Comparison of ENCODE assay signal across 23 cellular contexts in the genomic region with DNA sequence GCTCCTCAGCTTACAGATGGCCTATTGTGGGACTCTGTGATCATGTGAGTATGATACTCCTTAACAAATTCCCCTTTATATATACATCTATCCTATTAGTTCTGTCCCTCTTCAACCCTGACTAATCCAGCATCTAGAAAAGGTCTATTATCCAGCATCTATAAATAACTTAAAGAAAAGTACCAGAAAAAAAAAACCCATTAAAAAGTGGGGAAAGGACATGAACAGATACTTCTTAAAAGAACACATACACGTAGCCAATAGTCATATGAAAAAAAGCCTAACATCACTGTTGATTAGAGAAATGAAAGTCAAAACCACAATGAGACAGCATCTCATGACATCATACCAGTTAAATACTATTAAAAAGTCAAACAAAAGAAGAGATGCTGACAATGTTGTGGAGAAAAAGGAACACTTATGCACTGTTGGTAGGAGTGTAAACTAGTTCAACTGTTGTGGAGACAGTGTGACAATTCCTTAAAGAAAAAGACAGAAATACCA.
DNase-seq lines count a peak whose midpoint lies in the region; ATAC-seq, FAIRE-seq and TF ChIP-seq lines count a peak whose summit lies in the region.
"Had no signal": no experiment of that assay in that cellular context is flagged by ENCODE, and none has a peak within 500 bp of the region (broad histone marks: within the 10 kb centered on the region; RNA-seq: fewer than 3 reads in every experiment).

No MANE protein-coding gene starts in this region.

- intact Hi-C loops in GM12878 (cut with micrococcal nuclease; ENCODE audit: unreplicated experiment), result no loop called here

- ATAC-seq in HG03432 (IDR thresholded peaks at IDR 0.05; ENCODE audit: unreplicated experiment) (peak; percentile 61), GM12878 (no peak), GM18858 (IDR thresholded peaks at IDR 0.05; ENCODE audit: unreplicated experiment) (no peak), GM21447 (IDR thresholded peaks at IDR 0.05; ENCODE audit: unreplicated experiment) (no peak)
- ATAC-seq: HCT116 had no signal

- no peak for TF ChIP-seq RAD21 in GM12878 (IDR thresholded peaks at IDR 0.05; ENCODE audit: insufficient read depth, low read depth, low read length)

- no TSS peak for BruUV-seq in GM12878 (replicated peaks; lab: Mats Ljungman, UMichigan)

- H3K4me2 ChIP-seq in GM12878 (ENCODE audit: control insufficient read depth, insufficient read depth), result no peak overlapping the region
- H3K4me2 ChIP-seq: KMS-11 had no signal

- H3K79me2 ChIP-seq in GM12878 (ENCODE audit: control insufficient read depth, insufficient read depth, low read length), result no peaks in the 10 kb centered on the region

- H3K4me1 ChIP-seq in GM12878 (ENCODE audit: control insufficient read depth, insufficient read depth, low read length), result no peaks in the 10 kb centered on the region
- H3K4me1 ChIP-seq: Caco-2 had no signal

- TF ChIP-seq CTCF in GM12878 (IDR thresholded peaks at IDR 0.05 in 2 of 3, conservative IDR thresholded peaks at IDR 0.05 in 1 of 3; ENCODE audit: control insufficient read depth in 2 of 3, extremely low read depth in 1 of 3, insufficient read depth in 1 of 3, low read depth in 3 of 3, low read length in 3 of 3), result no peak

- no peak for TF ChIP-seq EP300 in GM12878 (IDR thresholded peaks at IDR 0.05; ENCODE audit: borderline replicate concordance in 1 of 2, control insufficient read depth in 1 of 2, low read depth in 2 of 2, low read length in 2 of 2)

- no peaks in the 10 kb centered on the region for H3K27me3 ChIP-seq in GM12878 (replicated peaks in 1 of 2; ENCODE audit: control insufficient read depth in 2 of 2, insufficient read depth in 2 of 2, low read length in 1 of 2)
- H3K27me3 ChIP-seq: BLaER1 treated with 17β-estradiol and CSF1 and Interleukin-3, amounts not matched to agents 10 nM and 100 nM had no signal

- no peaks in the 10 kb centered on the region for H3K9me3 ChIP-seq in GM12878 (replicated peaks; ENCODE audit: control insufficient read depth, insufficient read depth, low read length)
- H3K9me3 ChIP-seq: Caco-2 had no signal

- DNase-seq in NOMO-1 treated with DMSO at 0.1 percent for 48 hours (lab: John Stamatoyannopoulos, UW; ENCODE audit: unreplicated experiment) (peak; percentile 33), NOMO-1 treated with dmso at 0.1 percent for 144 hours (lab: John Stamatoyannopoulos, UW; ENCODE audit: unreplicated experiment) (no peak), OCI-M1 (lab: John Stamatoyannopoulos, UW) (peak; percentile 74), GM12878 (ENCODE audit: low read depth, low spot score) (no peak)
- DNase-seq in stimulated activated CD8-positive, alpha-beta memory T cell treated with anti-CD3 and anti-CD28 coated beads, Interleukin-4, amount 100 ng/mL, for 48 hours, result no peak
- DNase-seq: 8988T; Caco-2; CD4-positive, CD25-positive, alpha-beta regulatory T cell; CD8-positive, alpha-beta memory T cell; GM23248; HFFc6 had no signal

- H4K20me1 ChIP-seq in GM12878 (ENCODE audit: control insufficient read depth, insufficient read depth), result no peaks in the 10 kb centered on the region
- H4K20me1 ChIP-seq: BLaER1 treated with 17β-estradiol and CSF1 and Interleukin-3, amounts not matched to agents 10 nM and 100 nM had no signal

- CTCF ChIA-PET in GM12878 (lab: Yijun Ruan, JAX), result no interaction called here

- 0% methylated on average over 1 of the region's 1 CpG for WGBS in GM12878 (ENCODE audit: insufficient coverage, insufficient replicate concordance, low lambda C conversion rate, missing lambda C conversion rate)

- H3K4me3 ChIP-seq in GM12878, result no peak overlapping the region
- H3K4me3 ChIP-seq: BLaER1 treated with 17β-estradiol and CSF1 and Interleukin-3, amounts not matched to agents 10 nM and 100 nM; GM23248 had no signal

- POLR2A ChIA-PET in GM12878 (lab: Charles Lee), result no interaction called here

- H2AFZ ChIP-seq in GM12878 (ENCODE audit: control insufficient read depth, low read depth, low read length), result no peak overlapping the region
- H2AFZ ChIP-seq: GM23248 had no signal

- in situ Hi-C loops in GM12878 (cut with MboI), result no loop called here

- RAD21 ChIA-PET in GM12878 (lab: Charles Lee; ENCODE audit: unreplicated experiment), result no interaction called here

- no peaks in the 10 kb centered on the region for H3K36me3 ChIP-seq in GM12878 (ENCODE audit: control insufficient read depth in 2 of 2, insufficient read depth in 2 of 2, low read length in 1 of 2)
- H3K36me3 ChIP-seq: BLaER1 treated with 17β-estradiol and CSF1 and Interleukin-3, amounts not matched to agents 10 nM and 100 nM had no signal

- no peak overlapping the region for H3K9ac ChIP-seq in GM12878 (ENCODE audit: control insufficient read depth, insufficient read depth, low read length)
- H3K9ac ChIP-seq: BLaER1 treated with 17β-estradiol and CSF1 and Interleukin-3, amounts not matched to agents 10 nM and 100 nM; GM23248; KMS-11 had no signal

- no peak for FAIRE-seq in GM12878 (lab: Jason Lieb, UNC)
- FAIRE-seq: D721Med, G401.6, GM12892, GM18507, GM19239, H54 had no signal

- H3K27ac ChIP-seq in GM12878 (ENCODE audit: control insufficient read depth, insufficient read depth), result no peak overlapping the region
- H3K27ac ChIP-seq: GM23248, KMS-11 had no signal

- SMC1A ChIA-PET in GM12878 (lab: Charles Lee; ENCODE audit: uncharacterized antibody, unreplicated experiment), result no interaction called here

- TF ChIP-seq POLR2A in GM12878 (IDR thresholded peaks at IDR 0.05; ENCODE audit: low read depth, low read length), result no peak

TF ChIP-seq in GM12878, 131 proteins besides CTCF, POLR2A, EP300 and RAD21:
- TF ChIP-seq RUNX3 (IDR thresholded peaks at IDR 0.05; ENCODE audit: low read length), result peak; percentile 6; the same call in 1 of the 2 replicates
- TF ChIP-seq CREM (IDR thresholded peaks at IDR 0.05; ENCODE audit: low read depth), result no peak
- peak; percentile 49 for TF ChIP-seq ATF7 (IDR thresholded peaks at IDR 0.05; ENCODE audit: low read depth)
TF ChIP-seq in GM12878: peak in this region for 2.

Comparison
In these comparisons a context has a peak if more than half of its experiments do, and no peak if none do; other contexts are left out.
1. DNase-seq: peak in NOMO-1 treated with DMSO at 0.1 percent for 48 hours (single experiment) and OCI-M1 (single experiment); none in NOMO-1 treated with dmso at 0.1 percent for 144 hours (single experiment), GM12878 (single experiment) and stimulated activated CD8-positive, alpha-beta memory T cell treated with anti-CD3 and anti-CD28 coated beads, Interleukin-4, amount 100 ng/mL, for 48 hours (single experiment).